ENCODE assay signal across 15 cellular contexts in genomic region chr1:171788696-171789095, GRCh38. TPM values are rescaled to one million over a fixed set of nuclear protein-coding genes. Genes with fewer than 3 reads are reported as not detected.
DNase-seq lines count a peak whose midpoint lies in the region; ATAC-seq, FAIRE-seq and TF ChIP-seq lines count a peak whose summit lies in the region.
"Had no signal": no experiment of that assay in that cellular context is flagged by ENCODE, and none has a peak within 500 bp of the region (broad histone marks: within the 10 kb centered on the region; RNA-seq: fewer than 3 reads in every experiment).

No MANE protein-coding gene starts in this region.

- peak overlapping the region; percentile 43 for H3K27ac Mint-ChIP-seq in activated naive CD8-positive, alpha-beta T cell treated with anti-CD3 and anti-CD28 coated beads for 36 hours
- no peak overlapping the region for H3K27ac Mint-ChIP-seq in activated naive CD8-positive, alpha-beta T cell treated with anti-CD3 and anti-CD28 coated beads, Interleukin-2, amount 50 U/mL, for 24 hours
- H3K27ac Mint-ChIP-seq: activated CD4-positive, alpha-beta memory T cell treated with anti-CD3 and anti-CD28 coated beads for 36 hours; activated naive CD4-positive, alpha-beta T cell treated with anti-CD3 and anti-CD28 coated beads, Interleukin-2, amount 10 ng/mL, durations not matched to agents 7 days and 5 days; IgD-negative memory B cell had no signal

- H3K4me3 Mint-ChIP-seq in activated naive CD8-positive, alpha-beta T cell treated with anti-CD3 and anti-CD28 coated beads for 36 hours = no peak overlapping the region
- no peak overlapping the region for H3K4me3 Mint-ChIP-seq in activated naive CD8-positive, alpha-beta T cell treated with anti-CD3 and anti-CD28 coated beads, Interleukin-2, amount 50 U/mL, for 24 hours
- H3K4me3 Mint-ChIP-seq: activated CD4-positive, alpha-beta memory T cell treated with anti-CD3 and anti-CD28 coated beads for 36 hours; activated naive CD4-positive, alpha-beta T cell treated with anti-CD3 and anti-CD28 coated beads, Interleukin-2, amount 10 ng/mL, durations not matched to agents 7 days and 5 days had no signal

- TF ChIP-seq EP300 in suprapubic skin (IDR thresholded peaks at IDR 0.05) = no peak
- no peak for TF ChIP-seq EP300 in HepG2 (IDR thresholded peaks at IDR 0.05; ENCODE audit: low read depth in 2 of 2, low read length in 2 of 2)
- TF ChIP-seq EP300 in HepG2 (CRISPR knock-in tag; IDR thresholded peaks at IDR 0.05; ENCODE audit: borderline replicate concordance) = no peak

- no peak overlapping the region for H3K9ac ChIP-seq in HepG2 (ENCODE audit: insufficient read depth, low read depth, low read length)

- POLR2A ChIA-PET in HepG2 (lab: Yijun Ruan, JAX) = no interaction called here

- H3K4me3 ChIP-seq in RWPE2 (ENCODE audit: severe bottlenecking) = no peak overlapping the region
- no peak overlapping the region for H3K4me3 ChIP-seq in suprapubic skin
- H3K4me3 ChIP-seq in HepG2 (replicated peaks in 1 of 3; ENCODE audit: insufficient read depth in 1 of 3, low read depth in 2 of 3, low read length in 3 of 3) = no peak overlapping the region
- H3K4me3 ChIP-seq: thoracic aorta had no signal

- WGBS in suprapubic skin = 81% methylated on average over 5 of the region's 5 CpGs
- WGBS in HepG2 (ENCODE audit: low lambda C conversion rate) = 93% methylated on average over 5 of the region's 5 CpGs

- no peaks in the 10 kb centered on the region for H3K9me3 ChIP-seq in RWPE2 (ENCODE audit: severe bottlenecking)
- no peaks in the 10 kb centered on the region for H3K9me3 ChIP-seq in suprapubic skin
- no peaks in the 10 kb centered on the region for H3K9me3 ChIP-seq in HepG2 (ENCODE audit: low read length)
- H3K9me3 ChIP-seq: thoracic aorta had no signal

- CTCF ChIA-PET in HepG2 (lab: Yijun Ruan, JAX; ENCODE audit: low intra/inter-chr PET ratio, low total read pairs) = no interaction called here

- no peak for DNase-seq in activated naive CD8-positive, alpha-beta T cell treated with anti-CD3 and anti-CD28 coated beads for 36 hours
- DNase-seq in activated naive CD8-positive, alpha-beta T cell treated with anti-CD3 and anti-CD28 coated beads, Interleukin-2, amount 50 U/mL, for 24 hours = no peak
- no peak for DNase-seq in RWPE2 (ENCODE audit: low spot score)
- peak; percentile 94 for DNase-seq in fibroblast of peridontal ligament (ENCODE audit: extremely low read depth)
- DNase-seq in suprapubic skin (ENCODE audit: low spot score in 2 of 2) = no peak
- no peak for DNase-seq in stimulated activated CD4-positive, alpha-beta T cell treated with anti-CD3 and anti-CD28 coated beads, Interleukin-12 subunit alpha, Interleukin-12 subunit beta, amount 100 ng/mL, for 4 hours
- no peak for DNase-seq in HepG2 (ENCODE audit: low spot score)
- DNase-seq: activated CD4-positive, alpha-beta memory T cell treated with anti-CD3 and anti-CD28 coated beads for 36 hours; activated naive CD4-positive, alpha-beta T cell treated with anti-CD3 and anti-CD28 coated beads, Interleukin-2, amount 10 ng/mL, durations not matched to agents 7 days and 5 days; AML-193; effector CD8-positive, alpha-beta T cell; NCI-H2029 treated with DMSO at 0.1 percent for 48 hours had no signal

- no peaks in the 10 kb centered on the region for H4K20me1 ChIP-seq in HepG2 (ENCODE audit: insufficient read depth, low read length)

- no peaks in the 10 kb centered on the region for H3K9me3 Mint-ChIP-seq in activated naive CD8-positive, alpha-beta T cell treated with anti-CD3 and anti-CD28 coated beads for 36 hours
- no peaks in the 10 kb centered on the region for H3K9me3 Mint-ChIP-seq in activated naive CD8-positive, alpha-beta T cell treated with anti-CD3 and anti-CD28 coated beads, Interleukin-2, amount 50 U/mL, for 24 hours
- H3K9me3 Mint-ChIP-seq: activated CD4-positive, alpha-beta memory T cell treated with anti-CD3 and anti-CD28 coated beads for 36 hours; activated naive CD4-positive, alpha-beta T cell treated with anti-CD3 and anti-CD28 coated beads, Interleukin-2, amount 10 ng/mL, durations not matched to agents 7 days and 5 days; IgD-negative memory B cell had no signal

- H3K27me3 ChIP-seq in RWPE2 (ENCODE audit: insufficient read depth, poor library complexity, severe bottlenecking) = no peaks in the 10 kb centered on the region
- H3K27me3 ChIP-seq in suprapubic skin = no peaks in the 10 kb centered on the region
- H3K27me3 ChIP-seq in HepG2 (ENCODE audit: control insufficient read depth in 1 of 2, insufficient read depth in 2 of 2, low read length in 2 of 2) = no peaks in the 10 kb centered on the region

- no peaks in the 10 kb centered on the region for H3K27me3 Mint-ChIP-seq in activated naive CD8-positive, alpha-beta T cell treated with anti-CD3 and anti-CD28 coated beads for 36 hours
- no peaks in the 10 kb centered on the region for H3K27me3 Mint-ChIP-seq in activated naive CD8-positive, alpha-beta T cell treated with anti-CD3 and anti-CD28 coated beads, Interleukin-2, amount 50 U/mL, for 24 hours
- H3K27me3 Mint-ChIP-seq: activated CD4-positive, alpha-beta memory T cell treated with anti-CD3 and anti-CD28 coated beads for 36 hours; activated naive CD4-positive, alpha-beta T cell treated with anti-CD3 and anti-CD28 coated beads, Interleukin-2, amount 10 ng/mL, durations not matched to agents 7 days and 5 days; IgD-negative memory B cell had no signal

- H2AFZ ChIP-seq in HepG2 (ENCODE audit: low read length) = no peak overlapping the region

- H3K36me3 ChIP-seq in RWPE2 (ENCODE audit: low read depth) (peaks cover 98% of the 10 kb centered on the region), suprapubic skin (peaks cover 94% of the 10 kb centered on the region), HepG2 (replicated peaks in 1 of 2; ENCODE audit: control insufficient read depth in 1 of 2, insufficient read depth in 2 of 2, low read length in 2 of 2) (peaks cover 33 to 91% of the 10 kb centered on the region in 2 experiments)

- intact Hi-C loops in HepG2 (cut with micrococcal nuclease; ENCODE audit: unreplicated experiment) = loop anchor here (10.0 kb wide), 1 partner anchor 144 kb away; no protein-coding TSS in a partner anchor

- no peak overlapping the region for H3K4me2 ChIP-seq in HepG2 (ENCODE audit: low read depth, low read length)

- H3K79me2 ChIP-seq in HepG2 (ENCODE audit: insufficient read depth, low read length) = peaks cover 6% of the 10 kb centered on the region

- no peak for FAIRE-seq in HepG2 (lab: Jason Lieb, UNC)

- TF ChIP-seq POLR2A in suprapubic skin (IDR thresholded peaks at IDR 0.05) (no peak), HepG2 (IDR thresholded peaks at IDR 0.05; ENCODE audit: insufficient read depth in 1 of 2, low read depth in 2 of 2, low read length in 2 of 2) (no peak)

- no peak for TF ChIP-seq CTCF in RWPE2 (IDR thresholded peaks at IDR 0.05; ENCODE audit: poor library complexity, severe bottlenecking)
- TF ChIP-seq CTCF in suprapubic skin (IDR thresholded peaks at IDR 0.05) = no peak
- TF ChIP-seq CTCF in HepG2 (CRISPR knock-in tag; IDR thresholded peaks at IDR 0.05) = no peak

- in situ Hi-C loops in HepG2 (cut with HindIII; ENCODE audit: extremely low pct_ligation_motif_present, low pct_unique_long_range_greater_than_20kb) = no loop called here

- ATAC-seq in activated naive CD8-positive, alpha-beta T cell treated with anti-CD3 and anti-CD28 coated beads, Interleukin-2, amount 50 U/mL, for 24 hours = no peak
- ATAC-seq in RWPE2 (ENCODE audit: low read depth) (peak; percentile 54), GM18517 (IDR thresholded peaks at IDR 0.05; ENCODE audit: unreplicated experiment) (no peak), HepG2 (no peak)

- peaks cover 53% of the 10 kb centered on the region for H3K36me3 Mint-ChIP-seq in activated naive CD8-positive, alpha-beta T cell treated with anti-CD3 and anti-CD28 coated beads for 36 hours
- peaks cover 64% of the 10 kb centered on the region for H3K36me3 Mint-ChIP-seq in activated naive CD8-positive, alpha-beta T cell treated with anti-CD3 and anti-CD28 coated beads, Interleukin-2, amount 50 U/mL, for 24 hours (ENCODE audit: low read depth)

- H3K4me1 ChIP-seq in RWPE2 (ENCODE audit: insufficient read depth, poor library complexity, severe bottlenecking) (peaks cover 1% of the 10 kb centered on the region), suprapubic skin (peaks cover 21% of the 10 kb centered on the region), HepG2 (ENCODE audit: insufficient read depth, low read length) (peaks cover 12% of the 10 kb centered on the region; the same call in 1 of the 2 replicates)

- peaks cover 44% of the 10 kb centered on the region for H3K4me1 Mint-ChIP-seq in activated naive CD8-positive, alpha-beta T cell treated with anti-CD3 and anti-CD28 coated beads for 36 hours
- peaks cover 53% of the 10 kb centered on the region for H3K4me1 Mint-ChIP-seq in activated naive CD8-positive, alpha-beta T cell treated with anti-CD3 and anti-CD28 coated beads, Interleukin-2, amount 50 U/mL, for 24 hours

- TF ChIP-seq RAD21 in HepG2 (CRISPR knock-in tag; IDR thresholded peaks at IDR 0.05) = no peak

- H3K27ac ChIP-seq in RWPE2 (ENCODE audit: poor library complexity, severe bottlenecking) (no peak overlapping the region), suprapubic skin (peak overlapping the region; percentile 8), HepG2 (ENCODE audit: extremely low read length, insufficient read depth, low read length) (no peak overlapping the region)
- H3K27ac ChIP-seq: thoracic aorta had no signal

- no TSS peak for BruUV-seq in HepG2 (replicated peaks; lab: Mats Ljungman, UMichigan)

RNA-seq across cellular contexts. Expression of gene METTL13, which starts 7.2 kb away (rescaled TPM):
- total RNA-seq in activated naive CD8-positive, alpha-beta T cell treated with anti-CD3 and anti-CD28 coated beads for 36 hours = 10 to 100 TPM; 59.3 to 60.0 TPM
- total RNA-seq in suprapubic skin (10 to 100 TPM; 20.2 to 29.4 (median 23.4) TPM), HepG2 (2016; rRNA removed; fragmentation: Illumina TruSeq; extraction: Trizol) (22.8 and 28.3 TPM in 2 replicates)
- 3.0 and 4.9 TPM in 2 replicates for total RNA-seq in HepG2 (2016; cell fraction: cytosol; rRNA removed; fragmentation: Illumina TruSeq; extraction: Trizol; ENCODE audit: low read depth)
- 22.3 and 25.7 TPM in 2 replicates for total RNA-seq in HepG2 (2016; cell fraction: insoluble cytoplasmic fraction; rRNA removed; fragmentation: Illumina TruSeq; extraction: Trizol)
- 9.3 and 9.4 TPM in 2 replicates for total RNA-seq in HepG2 (2016; cell fraction: membrane; rRNA removed; fragmentation: Illumina TruSeq; extraction: Trizol)
- 15.9 and 17.2 TPM in 2 replicates for total RNA-seq in HepG2 (2016; cell fraction: nucleus; rRNA removed; fragmentation: Illumina TruSeq; extraction: Trizol)
- polyA plus RNA-seq in HepG2 (2011; rRNA removed) = 18.6 and 20.5 TPM in 2 replicates
- 17.8 and 21.4 TPM in 2 replicates for polyA plus RNA-seq in HepG2 (2011; cell fraction: cytosol; rRNA removed)
- polyA plus RNA-seq in HepG2 (2011; cell fraction: nucleus; rRNA removed) = 10.4 and 11.1 TPM in 2 replicates
- 16.9 and 17.0 TPM in 2 replicates for polyA plus RNA-seq in HepG2 (2012)
- polyA plus RNA-seq in HepG2 (2016; cell fraction: cytosol; fragmentation: Illumina TruSeq; extraction: Trizol; ENCODE audit: low read depth) = 3.2 and 3.4 TPM in 2 replicates
- 36.3 and 42.2 TPM in 2 replicates for polyA plus RNA-seq in HepG2 (2016; cell fraction: insoluble cytoplasmic fraction; fragmentation: Illumina TruSeq; extraction: Trizol; ENCODE audit: low read depth)
- polyA plus RNA-seq in HepG2 (2016; cell fraction: membrane; fragmentation: Illumina TruSeq; extraction: Trizol; ENCODE audit: low read depth) = 5.7 and 6.4 TPM in 2 replicates
- 25.8 and 28.6 TPM in 2 replicates for polyA plus RNA-seq in HepG2 (2016; cell fraction: nucleus; fragmentation: Illumina TruSeq; extraction: Trizol; ENCODE audit: insufficient read depth, low read depth)
- 21.5 and 62.4 TPM in 2 replicates for polyA minus RNA-seq in HepG2 (2011; rRNA and poly(A)+ RNA removed; ENCODE audit: low replicate concordance)
- 7.9 and 9.5 TPM in 2 replicates for polyA minus RNA-seq in HepG2 (2011; cell fraction: cytosol; rRNA and poly(A)+ RNA removed)
- polyA minus RNA-seq in HepG2 (2011; cell fraction: nucleus; rRNA and poly(A)+ RNA removed) = 14.0 and 16.2 TPM in 2 replicates

RNA-seq across cellular contexts. Expression of gene VAMP4, which starts 46.8 kb away (rescaled TPM):
- 1 to 10 TPM; 4.8 to 5.1 TPM for total RNA-seq in activated naive CD8-positive, alpha-beta T cell treated with anti-CD3 and anti-CD28 coated beads for 36 hours
- total RNA-seq in suprapubic skin (10 to 100 TPM in 3 of 4 donors, 1 to 10 TPM in 1; 9.3 to 23.3 (median 10.7) TPM), HepG2 (2016; rRNA removed; fragmentation: Illumina TruSeq; extraction: Trizol) (1.4 and 1.6 TPM in 2 replicates)
- total RNA-seq in HepG2 (2016; cell fraction: cytosol; rRNA removed; fragmentation: Illumina TruSeq; extraction: Trizol; ENCODE audit: low read depth) = 0.71 TPM in 2 replicates
- total RNA-seq in HepG2 (2016; cell fraction: insoluble cytoplasmic fraction; rRNA removed; fragmentation: Illumina TruSeq; extraction: Trizol) = 1.9 and 2.4 TPM in 2 replicates
- total RNA-seq in HepG2 (2016; cell fraction: membrane; rRNA removed; fragmentation: Illumina TruSeq; extraction: Trizol) = 1.4 and 2.3 TPM in 2 replicates
- total RNA-seq in HepG2 (2016; cell fraction: nucleus; rRNA removed; fragmentation: Illumina TruSeq; extraction: Trizol) = 2.0 and 2.2 TPM in 2 replicates
- polyA plus RNA-seq in HepG2 (2011; rRNA removed) = 1.7 and 2.0 TPM in 2 replicates
- 0.46 and 0.91 TPM in 2 replicates for polyA plus RNA-seq in HepG2 (2011; cell fraction: cytosol; rRNA removed)
- polyA plus RNA-seq in HepG2 (2011; cell fraction: nucleus; rRNA removed) = 1.6 and 1.8 TPM in 2 replicates
- polyA plus RNA-seq in HepG2 (2012) = 2.7 and 4.0 TPM in 2 replicates
- 0.92 and 1.6 TPM in 2 replicates for polyA plus RNA-seq in HepG2 (2016; cell fraction: cytosol; fragmentation: Illumina TruSeq; extraction: Trizol; ENCODE audit: low read depth)
- polyA plus RNA-seq in HepG2 (2016; cell fraction: insoluble cytoplasmic fraction; fragmentation: Illumina TruSeq; extraction: Trizol; ENCODE audit: low read depth) = 3.8 TPM in 2 replicates
- 1.7 and 1.9 TPM in 2 replicates for polyA plus RNA-seq in HepG2 (2016; cell fraction: membrane; fragmentation: Illumina TruSeq; extraction: Trizol; ENCODE audit: low read depth)
- polyA plus RNA-seq in HepG2 (2016; cell fraction: nucleus; fragmentation: Illumina TruSeq; extraction: Trizol; ENCODE audit: insufficient read depth, low read depth) = 3.4 and 3.5 TPM in 2 replicates
- 0.16 and 0.44 TPM in 2 replicates for polyA minus RNA-seq in HepG2 (2011; rRNA and poly(A)+ RNA removed; ENCODE audit: low replicate concordance)
- 0.69 and 0.97 TPM in 2 replicates for polyA minus RNA-seq in HepG2 (2011; cell fraction: cytosol; rRNA and poly(A)+ RNA removed)
- 2.1 and 3.9 TPM in 2 replicates for polyA minus RNA-seq in HepG2 (2011; cell fraction: nucleus; rRNA and poly(A)+ RNA removed)

RNA-seq across cellular contexts. Expression of gene DNM3, which starts 52.6 kb away (rescaled TPM):
- under 1 TPM; 0.34 to 0.35 TPM for total RNA-seq in activated naive CD8-positive, alpha-beta T cell treated with anti-CD3 and anti-CD28 coated beads for 36 hours
- total RNA-seq in suprapubic skin (10 to 100 TPM in 1 of 4 donors, 1 to 10 TPM in 3; 1.6 to 11.7 (median 3.7) TPM), HepG2 (2016; rRNA removed; fragmentation: Illumina TruSeq; extraction: Trizol) (not detected in 2 replicates)
- not detected in 2 replicates for total RNA-seq in HepG2 (2016; cell fraction: cytosol; rRNA removed; fragmentation: Illumina TruSeq; extraction: Trizol; ENCODE audit: low read depth)
- not detected in 2 replicates for total RNA-seq in HepG2 (2016; cell fraction: insoluble cytoplasmic fraction; rRNA removed; fragmentation: Illumina TruSeq; extraction: Trizol)
- not detected in 2 replicates for total RNA-seq in HepG2 (2016; cell fraction: membrane; rRNA removed; fragmentation: Illumina TruSeq; extraction: Trizol)
- total RNA-seq in HepG2 (2016; cell fraction: nucleus; rRNA removed; fragmentation: Illumina TruSeq; extraction: Trizol) = 0.34 and 0.38 TPM in 2 replicates
- polyA plus RNA-seq in HepG2 (2011; rRNA removed) = 0.05 and 0.14 TPM in 2 replicates
- polyA plus RNA-seq in HepG2 (2011; cell fraction: cytosol; rRNA removed) = 0.01 TPM in 1 of 2 replicates, not detected in the other
- polyA plus RNA-seq in HepG2 (2011; cell fraction: nucleus; rRNA removed) = 0.10 and 0.16 TPM in 2 replicates
- 0.03 and 0.16 TPM in 2 replicates for polyA plus RNA-seq in HepG2 (2012)
- not detected in 2 replicates for polyA plus RNA-seq in HepG2 (2016; cell fraction: cytosol; fragmentation: Illumina TruSeq; extraction: Trizol; ENCODE audit: low read depth)
- polyA plus RNA-seq in HepG2 (2016; cell fraction: insoluble cytoplasmic fraction; fragmentation: Illumina TruSeq; extraction: Trizol; ENCODE audit: low read depth) = not detected in 2 replicates
- polyA plus RNA-seq in HepG2 (2016; cell fraction: membrane; fragmentation: Illumina TruSeq; extraction: Trizol; ENCODE audit: low read depth) = not detected in 2 replicates
- 0.05 TPM in 1 of 2 replicates, not detected in the other for polyA plus RNA-seq in HepG2 (2016; cell fraction: nucleus; fragmentation: Illumina TruSeq; extraction: Trizol; ENCODE audit: insufficient read depth, low read depth)
- polyA minus RNA-seq in HepG2 (2011; rRNA and poly(A)+ RNA removed; ENCODE audit: low replicate concordance) = 1.1 TPM in 1 of 2 replicates, not detected in the other
- not detected in 2 replicates for polyA minus RNA-seq in HepG2 (2011; cell fraction: cytosol; rRNA and poly(A)+ RNA removed)
- polyA minus RNA-seq in HepG2 (2011; cell fraction: nucleus; rRNA and poly(A)+ RNA removed) = 0.26 and 0.75 TPM in 2 replicates
